8 cellular contexts compared by ENCODE assay signal in the genomic region with DNA sequence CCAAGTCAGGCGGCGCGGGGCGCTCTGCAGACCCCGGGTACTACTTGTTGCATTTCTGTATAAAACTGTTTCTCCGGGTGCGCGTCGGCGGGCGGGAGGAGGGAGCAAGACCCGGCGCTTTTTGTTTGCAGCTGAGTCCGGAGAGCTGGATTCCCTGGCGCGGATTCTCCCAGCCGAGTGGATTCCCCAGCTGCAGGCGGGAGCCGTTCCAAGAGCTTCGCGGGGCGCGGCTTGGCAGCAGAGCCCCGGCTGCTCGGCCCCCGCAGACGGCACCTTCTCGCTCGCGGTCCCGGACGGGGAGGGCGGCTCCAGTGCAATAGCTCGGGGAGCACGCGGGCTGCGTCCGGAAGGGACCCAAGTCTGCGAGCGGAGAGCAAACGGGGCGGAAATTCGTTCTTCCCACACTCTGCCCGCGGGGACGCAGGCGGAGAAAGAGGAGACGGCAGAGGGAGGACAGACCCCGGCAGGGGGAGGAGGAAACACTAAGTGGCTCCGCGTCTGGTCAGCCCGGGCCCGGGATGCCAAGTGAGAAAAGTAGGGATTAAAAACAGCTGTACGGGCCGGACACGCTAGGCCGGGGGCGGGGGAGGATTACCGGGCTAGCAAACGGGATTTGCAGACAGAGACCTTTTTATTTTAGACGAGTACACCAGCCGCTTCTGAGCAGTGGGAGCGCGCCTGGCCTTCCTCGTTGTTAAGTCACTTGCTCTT. TPM values are rescaled to one million over a fixed set of nuclear protein-coding genes. Genes with fewer than 3 reads are reported as not detected.
DNase-seq lines count a peak whose midpoint lies in the region; ATAC-seq and TF ChIP-seq lines count a peak whose summit lies in the region.

A gene with protein sequence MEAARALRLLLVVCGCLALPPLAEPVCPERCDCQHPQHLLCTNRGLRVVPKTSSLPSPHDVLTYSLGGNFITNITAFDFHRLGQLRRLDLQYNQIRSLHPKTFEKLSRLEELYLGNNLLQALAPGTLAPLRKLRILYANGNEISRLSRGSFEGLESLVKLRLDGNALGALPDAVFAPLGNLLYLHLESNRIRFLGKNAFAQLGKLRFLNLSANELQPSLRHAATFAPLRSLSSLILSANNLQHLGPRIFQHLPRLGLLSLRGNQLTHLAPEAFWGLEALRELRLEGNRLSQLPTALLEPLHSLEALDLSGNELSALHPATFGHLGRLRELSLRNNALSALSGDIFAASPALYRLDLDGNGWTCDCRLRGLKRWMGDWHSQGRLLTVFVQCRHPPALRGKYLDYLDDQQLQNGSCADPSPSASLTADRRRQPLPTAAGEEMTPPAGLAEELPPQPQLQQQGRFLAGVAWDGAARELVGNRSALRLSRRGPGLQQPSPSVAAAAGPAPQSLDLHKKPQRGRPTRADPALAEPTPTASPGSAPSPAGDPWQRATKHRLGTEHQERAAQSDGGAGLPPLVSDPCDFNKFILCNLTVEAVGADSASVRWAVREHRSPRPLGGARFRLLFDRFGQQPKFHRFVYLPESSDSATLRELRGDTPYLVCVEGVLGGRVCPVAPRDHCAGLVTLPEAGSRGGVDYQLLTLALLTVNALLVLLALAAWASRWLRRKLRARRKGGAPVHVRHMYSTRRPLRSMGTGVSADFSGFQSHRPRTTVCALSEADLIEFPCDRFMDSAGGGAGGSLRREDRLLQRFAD (minus strand): TSS at position 96 of the 711 bp plus-strand sequence. CDS start 284 bp downstream, outside the sequence.

- ATAC-seq in HG03520 (IDR thresholded peaks at IDR 0.05; ENCODE audit: unreplicated experiment): no peak

- 5 to 14% (median 9%) methylated on average over 59 to 65 of the region's 65 CpGs for WGBS in spleen, 5 donors

- TF ChIP-seq CTCF in Calu3 (IDR thresholded peaks at IDR 0.05; ENCODE audit: unreplicated experiment) (no peak), spleen (IDR thresholded peaks at IDR 0.05 in 8 of 11, conservative IDR thresholded peaks at IDR 0.05 in 3 of 11) (no peak)

- CTCF ChIA-PET in Calu3 (lab: Charles Lee): interaction anchor here (0.6 kb wide), 2 partner anchors 35 to 135 kb away, joined by 3 to 5 read pairs; no protein-coding TSS in a partner anchor

- no peak within 1 kb of the TSS for H3K27ac Mint-ChIP-seq in Calu3 (ENCODE audit: unreplicated experiment)

- no peak for DNase-seq in Calu3
- peak; percentile 61 for DNase-seq in NCI-H2227 treated with DMSO at 0.1 percent for 48 hours (lab: John Stamatoyannopoulos, UW)
- peak; percentile 55 for DNase-seq in dermis blood vessel endothelial cell
- peak; percentile 95 for DNase-seq in left kidney (ENCODE audit: low read depth, low spot score)
- peak; percentile 84 for DNase-seq in spleen
- no peak for DNase-seq in NCI-H1105 (lab: John Stamatoyannopoulos, UW)
- no peak for DNase-seq in COLO829 (ENCODE audit: low spot score)

- peaks cover 10 to 72% (median 39%) of the 10 kb centered on the region in 7 donors for H3K27me3 ChIP-seq in spleen (replicated peaks in 1 of 7)

- H3K36me3 ChIP-seq in spleen: no peaks in the 10 kb centered on the region

- H3K4me1 Mint-ChIP-seq in Calu3 (ENCODE audit: low read depth, unreplicated experiment): peaks cover 14% of the 10 kb centered on the region

- H3K9me3 Mint-ChIP-seq in Calu3 (ENCODE audit: low read depth, unreplicated experiment): no peaks in the 10 kb centered on the region

- H3K4me3 Mint-ChIP-seq in Calu3 (ENCODE audit: low read depth, unreplicated experiment): peak within 1 kb of the TSS; percentile 93

- no peaks in the 10 kb centered on the region for H3K27me3 Mint-ChIP-seq in Calu3 (ENCODE audit: unreplicated experiment)

- no peaks in the 10 kb centered on the region for H3K9me3 ChIP-seq in spleen

- H3K36me3 Mint-ChIP-seq in Calu3 (ENCODE audit: insufficient read depth, unreplicated experiment): peaks cover 21% of the 10 kb centered on the region

- BruUV-seq in Calu3 (replicated peaks; lab: Mats Ljungman, UMichigan): no TSS peak

- no peak for TF ChIP-seq POLR2A in spleen (IDR thresholded peaks at IDR 0.05)

- intact Hi-C loops in Calu3 (cut with micrococcal nuclease; ENCODE audit: unreplicated experiment) (no loop called here), spleen (cut with DNase I; ENCODE audit: low total_unique reads) (loop anchor here (5.0 to 10.0 kb wide), 2 partner anchors 36 to 146 kb away; no protein-coding TSS in a partner anchor)

- peak within 1 kb of the TSS; percentile 30 to 77 (median 48) for H3K4me3 ChIP-seq in spleen

- H3K4me1 ChIP-seq in spleen: peaks cover 16 to 63% (median 46%) of the 10 kb centered on the region in 6 donors

- peak within 1 kb of the TSS; percentile 28 to 89 (median 86) for H3K27ac ChIP-seq in spleen

RNA-seq across cellular contexts. Expression of the gene that starts here (rescaled TPM):
- total RNA-seq in Calu3 (2022) (0.44 and 0.47 TPM in 2 replicates), dermis blood vessel endothelial cell (24.7 and 27.5 TPM in 2 replicates), spleen (10 to 100 TPM in 1 of 7 donors, 1 to 10 TPM in 6; 1.0 to 10.0 (median 6.7) TPM)
- under 1 TPM; 0.33 to 0.96 (median 0.42) TPM for polyA plus RNA-seq in spleen

Comparison
In these comparisons a context has a peak if more than half of its experiments do, and no peak if none do; other contexts are left out.
1. DNase-seq: peak in NCI-H2227 treated with DMSO at 0.1 percent for 48 hours (single experiment), dermis blood vessel endothelial cell (single experiment), left kidney (single experiment) and spleen (single experiment); none in Calu3 (single experiment), NCI-H1105 (single experiment) and COLO829 (single experiment).